Comparison of ENCODE assay signal across 26 cellular contexts in the genomic region with DNA sequence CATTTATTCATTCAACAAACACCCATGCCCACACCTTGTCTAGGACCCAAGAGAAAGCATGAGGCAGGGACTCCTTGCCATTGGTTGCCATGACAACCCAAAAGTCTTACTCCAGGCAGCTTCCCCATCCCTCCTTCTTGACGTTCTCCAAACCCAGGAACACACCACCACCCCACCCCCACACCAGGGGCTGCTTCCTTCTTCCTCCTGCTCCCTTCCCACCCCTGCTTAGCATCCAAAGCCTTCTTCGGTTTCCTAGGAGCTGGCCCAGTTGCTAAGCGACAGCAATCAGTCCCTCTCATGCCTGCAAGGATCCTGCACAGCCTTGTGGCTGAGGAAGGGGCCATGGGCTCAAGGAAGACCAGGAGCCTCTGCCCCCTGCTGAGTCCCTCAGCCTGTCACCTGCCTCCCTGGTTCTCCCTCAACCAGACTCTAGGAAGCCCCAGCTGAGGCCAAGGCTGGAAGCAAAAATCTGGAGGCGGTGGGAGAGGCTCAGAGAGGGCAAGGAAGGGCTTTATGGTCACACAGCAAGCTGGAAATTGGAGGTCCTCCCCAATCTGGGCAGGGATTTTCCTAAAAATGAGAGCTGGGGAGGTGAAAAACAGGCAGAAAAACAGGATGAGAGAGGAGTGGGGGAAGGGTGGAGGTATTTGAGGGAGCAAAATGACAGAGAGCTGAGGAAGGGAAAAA. TPM values are rescaled to one million over a fixed set of nuclear protein-coding genes. Genes with fewer than 3 reads are reported as not detected.
A peak's percentile ranks its signal among the peaks of the same experiment; 100 is the strongest.
DNase-seq lines count a peak whose midpoint lies in the region; ATAC-seq lines count a peak whose summit lies in the region.
"Had no signal": no experiment of that assay in that cellular context is flagged by ENCODE, and none has a peak within 500 bp of the region (broad histone marks: within the 10 kb centered on the region; RNA-seq: fewer than 3 reads in every experiment).

No MANE protein-coding gene starts in this region.

- ATAC-seq in GM18870 (IDR thresholded peaks at IDR 0.05; ENCODE audit: unreplicated experiment), result no peak
- ATAC-seq: activated T-cell treated with anti-CD3 and anti-CD28 coated beads, Interleukin-2, amount 50 U/mL, for 72 hours; esophagus mucosa; gastroesophageal sphincter; left ventricle myocardium superior; mucosa of descending colon had no signal

- peak overlapping the region; percentile 65 for H3K27ac ChIP-seq in cingulate gyrus (ENCODE audit: low read depth, low read length)
- H3K27ac ChIP-seq: gastroesophageal sphincter, sigmoid colon, tibial nerve had no signal

- peak; percentile 8 for DNase-seq in NCI-H2196 (lab: John Stamatoyannopoulos, UW; ENCODE audit: unreplicated experiment)
- DNase-seq in NCI-H2196 treated with DMSO at 0.1 percent for 48 hours (lab: John Stamatoyannopoulos, UW; ENCODE audit: unreplicated experiment), result no peak
- DNase-seq in NCI-H1417 (lab: John Stamatoyannopoulos, UW), result peak; percentile 19 to 85 (median 60)
- peak; percentile 27 for DNase-seq in occipital lobe (lab: John Stamatoyannopoulos, UW)
- DNase-seq in COLO829 (ENCODE audit: low spot score), result no peak
- no peak for DNase-seq in activated CD4-positive, CD25-positive, alpha-beta regulatory T cell treated with anti-CD3 and anti-CD28 coated beads, Interleukin-2, amount 50 U/mL, for 72 hours
- DNase-seq: activated CD4-positive, CD25-positive, alpha-beta regulatory T cell; activated CD8-positive, alpha-beta memory T cell treated with anti-CD3 and anti-CD28 coated beads for 24 hours; activated T-cell treated with anti-CD3 and anti-CD28 coated beads, Interleukin-2, amount 50 U/mL, for 72 hours; CD4-positive, CD25-positive, alpha-beta regulatory T cell; KG1; left ventricle myocardium superior; mucosa of descending colon; NCI-H1092; NCI-H446 treated with DMSO at 0.1 percent for 48 hours; OCI-M1; SHP77 treated with DMSO at 0.1 percent for 48 hours; sigmoid colon; stimulated activated naive CD4-positive, alpha-beta T cell had no signal

RNA-seq across cellular contexts. Expression of gene RASAL1, which starts 15.4 kb away (rescaled TPM):
- total RNA-seq in occipital lobe, result 2.5 TPM
- total RNA-seq: CD4-positive, CD25-positive, alpha-beta regulatory T cell; left ventricle myocardium superior; osteocyte had no signal

RNA-seq across cellular contexts. Expression of gene CFAP73, which starts 29.4 kb away (rescaled TPM):
- total RNA-seq in occipital lobe, result 0.62 TPM
- total RNA-seq: bronchial epithelial cell, gastroesophageal sphincter, left ventricle myocardium superior, osteocyte, sigmoid colon, tibial nerve had no signal

Comparison
In these comparisons a context has a peak if more than half of its experiments do, and no peak if none do; other contexts are left out.
1. DNase-seq: peak in NCI-H2196 (single experiment), NCI-H1417 (3 of 3) and occipital lobe (single experiment); none in NCI-H2196 treated with DMSO at 0.1 percent for 48 hours (single experiment), COLO829 (single experiment) and activated CD4-positive, CD25-positive, alpha-beta regulatory T cell treated with anti-CD3 and anti-CD28 coated beads, Interleukin-2, amount 50 U/mL, for 72 hours (single experiment).